ENCODE assay signal across 8 cellular contexts in genomic region chr12:93979189-93979588, GRCh38.
DNase-seq lines count a peak whose midpoint lies in the region; ATAC-seq and TF ChIP-seq lines count a peak whose summit lies in the region.

No MANE protein-coding gene starts in this region.

- H3K27me3 ChIP-seq in GM23338 (ENCODE audit: insufficient read depth) (no peaks in the 10 kb centered on the region), iPS DF 6.9 (ENCODE audit: control insufficient read depth, insufficient read depth, low read length) (no peaks in the 10 kb centered on the region)

- H3K4me1 Mint-ChIP-seq in GM23338 (peaks cover 4% of the 10 kb centered on the region; the same call in 1 of the 3 replicates), glutamatergic neuron (ENCODE audit: low read depth, unreplicated experiment) (peaks cover 18% of the 10 kb centered on the region)

- no peaks in the 10 kb centered on the region for H3K36me3 ChIP-seq in GM23338 (ENCODE audit: insufficient read depth)
- no peaks in the 10 kb centered on the region for H3K36me3 ChIP-seq in iPS DF 6.9 (ENCODE audit: control insufficient read depth, insufficient read depth, low read length)

- DNase-seq in GM23338 (ENCODE audit: low spot score) (peak; percentile 44), iPS DF 6.9 (ENCODE audit: low read depth, low spot score) (peak; percentile 18), glutamatergic neuron (no peak), NCI-H774 (lab: John Stamatoyannopoulos, UW) (no peak), GM19238 (ENCODE audit: insufficient read length, low spot score) (no peak)
- peak; percentile 7 to 15 for DNase-seq in activated CD4-positive, alpha-beta T cell treated with anti-CD3 and anti-CD28 coated beads, Interleukin-2, amount 50 U/mL, for 4 hours

- no peaks in the 10 kb centered on the region for H4K20me1 ChIP-seq in GM23338 (replicated peaks; ENCODE audit: insufficient read depth)

- no peak overlapping the region for H2AFZ ChIP-seq in GM23338

- H3K4me3 ChIP-seq in GM23338, result no peak overlapping the region
- no peak overlapping the region for H3K4me3 ChIP-seq in iPS DF 6.9 (ENCODE audit: low read length)

- peak; percentile 71 for TF ChIP-seq CTCF in 22Rv1 (IDR thresholded peaks at IDR 0.05)
- peak; percentile 48 to 70 for TF ChIP-seq CTCF in GM23338 (conservative IDR thresholded peaks at IDR 0.05; ENCODE audit: low read depth in 2 of 2)
- no peak for TF ChIP-seq CTCF in glutamatergic neuron (IDR thresholded peaks at IDR 0.05; ENCODE audit: partially characterized antibody, unreplicated experiment)

- no peaks in the 10 kb centered on the region for H3K4me1 ChIP-seq in GM23338 (ENCODE audit: insufficient read depth)
- H3K4me1 ChIP-seq in iPS DF 6.9 (ENCODE audit: control insufficient read depth, insufficient read depth, low read length), result no peaks in the 10 kb centered on the region

- H3K9me2 ChIP-seq in GM23338 (ENCODE audit: insufficient read depth), result 0 out of 2 replicates have a peak, but pooled peaks cover 5% of the 10 kb centered on the region

- H3K36me3 Mint-ChIP-seq in GM23338 (ENCODE audit: low read depth) (no peaks in the 10 kb centered on the region), glutamatergic neuron (ENCODE audit: unreplicated experiment) (no peaks in the 10 kb centered on the region)

- no peak overlapping the region for H3K4me2 ChIP-seq in GM23338

- no peaks in the 10 kb centered on the region for H3K79me2 ChIP-seq in GM23338 (replicated peaks; ENCODE audit: insufficient read depth)

- H3K27ac Mint-ChIP-seq in GM23338 (no peak overlapping the region), glutamatergic neuron (ENCODE audit: unreplicated experiment) (no peak overlapping the region)

- ATAC-seq in GM23338, result no peak
- ATAC-seq in HG03039 (IDR thresholded peaks at IDR 0.05; ENCODE audit: unreplicated experiment), result no peak

- no CpG with 5 or more reads among the region's 2 CpGs for WGBS in iPS DF 6.9 (ENCODE audit: insufficient coverage, insufficient read length)

- no peak overlapping the region for H3K4me3 Mint-ChIP-seq in GM23338
- H3K4me3 Mint-ChIP-seq in glutamatergic neuron (ENCODE audit: unreplicated experiment), result no peak overlapping the region

- H3K27ac ChIP-seq in 22Rv1 (no peak overlapping the region), GM23338 (ENCODE audit: low read depth) (no peak overlapping the region), iPS DF 6.9 (ENCODE audit: low read length) (no peak overlapping the region)

- no peaks in the 10 kb centered on the region for H3F3A ChIP-seq in GM23338 (replicated peaks; ENCODE audit: low read depth)

- H3K9me3 ChIP-seq in iPS DF 6.9 (ENCODE audit: control insufficient read depth, insufficient read depth, low read length), result no peaks in the 10 kb centered on the region

- H3K27me3 Mint-ChIP-seq in GM23338 (ENCODE audit: insufficient read depth, low read depth, poor library complexity), result peaks cover 1% of the 10 kb centered on the region
- peaks cover 3% of the 10 kb centered on the region for H3K27me3 Mint-ChIP-seq in glutamatergic neuron (ENCODE audit: unreplicated experiment)

- H3K9me3 Mint-ChIP-seq in GM23338 (no peaks in the 10 kb centered on the region; the same call in 2 of the 3 replicates), glutamatergic neuron (ENCODE audit: unreplicated experiment) (peaks cover 7% of the 10 kb centered on the region)

TF ChIP-seq in GM23338, 12 proteins besides CTCF, POLR2A, EP300 and RAD21:
- TF ChIP-seq EZH2 (IDR thresholded peaks at IDR 0.05; ENCODE audit: low read depth, unreplicated experiment) (no peak), POLR2AphosphoS5 (IDR thresholded peaks at IDR 0.05; ENCODE audit: low read depth) (no peak), STAT1 (IDR thresholded peaks at IDR 0.05; ENCODE audit: unreplicated experiment) (no peak), ETS1 (IDR thresholded peaks at IDR 0.05) (no peak), ZNF114 (CRISPR knock-in tag; IDR thresholded peaks at IDR 0.05) (no peak), REST (IDR thresholded peaks at IDR 0.05; ENCODE audit: unreplicated experiment) (no peak)
TF ChIP-seq in GM23338: peak in this region for 0.

Comparison
In these comparisons a context has a peak if more than half of its experiments do, and no peak if none do; other contexts are left out.
1. DNase-seq: peak in GM23338 (single experiment), activated CD4-positive, alpha-beta T cell treated with anti-CD3 and anti-CD28 coated beads, Interleukin-2, amount 50 U/mL, for 4 hours (2 of 2) and iPS DF 6.9 (single experiment); none in glutamatergic neuron (single experiment), NCI-H774 (single experiment) and GM19238 (single experiment).